ENCODE assay signal across 1 cellular context in genomic region chr6:15874821-15875220, GRCh38.
TF ChIP-seq lines count a peak whose summit lies in the region.

No MANE protein-coding gene starts in this region.

TF ChIP-seq in SK-N-SH, 30 proteins besides CTCF, POLR2A, EP300 and RAD21 (continued from another document):
- TF ChIP-seq ZBTB33 (IDR thresholded peaks at IDR 0.05; ENCODE audit: borderline replicate concordance, low read depth) (no peak), USF1 (IDR thresholded peaks at IDR 0.05; ENCODE audit: borderline replicate concordance, low read depth) (no peak), PBX3 (IDR thresholded peaks at IDR 0.05) (0 out of 2 replicates have a peak, but pooled peaks have one; percentile 7), FOSL2 (IDR thresholded peaks at IDR 0.05; ENCODE audit: borderline replicate concordance, low read depth) (no peak), MAX (IDR thresholded peaks at IDR 0.05; ENCODE audit: low read depth) (no peak), SMC3 (IDR thresholded peaks at IDR 0.05; ENCODE audit: low read depth, low read length) (no peak), IRF3 (IDR thresholded peaks at IDR 0.05; ENCODE audit: low read depth, low read length) (no peak), TCF12 (IDR thresholded peaks at IDR 0.05) (peak; percentile 44), SIN3A (IDR thresholded peaks at IDR 0.05; ENCODE audit: borderline replicate concordance, low read depth, low read length) (no peak)
